2 cellular contexts compared by ENCODE assay signal in the genomic region with DNA sequence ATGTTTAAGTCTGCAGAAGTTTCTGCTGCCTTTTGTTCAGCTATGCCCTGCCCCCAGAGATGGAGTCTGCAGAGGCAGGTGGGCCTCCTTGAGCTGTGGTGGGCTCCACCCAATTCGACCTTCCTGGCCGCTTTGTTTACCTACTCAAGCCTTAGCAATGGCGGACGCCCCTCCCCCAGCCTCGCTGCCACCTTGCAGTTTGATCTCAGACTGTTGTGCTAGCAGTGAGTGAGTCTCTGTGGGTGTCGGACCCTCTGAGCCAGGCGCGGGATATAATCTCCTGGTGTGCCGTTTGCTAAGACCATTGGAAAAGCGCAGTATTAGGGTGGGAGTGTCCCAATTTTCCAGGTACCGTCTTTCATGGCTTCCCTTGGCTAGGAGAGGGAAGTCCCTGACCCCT.
DNase-seq lines count a peak whose midpoint lies in the region; ATAC-seq lines count a peak whose summit lies in the region.
"Not testable (repeated sequence)": the region's sequence is repeated elsewhere in the genome, so short reads cannot be mapped to it uniquely, and the experiment has no call there.

No MANE protein-coding gene starts in this region.

- H3K9me3 Mint-ChIP-seq in activated CD4-positive, alpha-beta T cell treated with anti-CD3 and anti-CD28 coated beads, Interleukin-2, amount 10 ng/mL, durations not matched to agents 24 days and 14 days: not testable (repeated sequence)

- H3K27me3 Mint-ChIP-seq in activated CD4-positive, alpha-beta T cell treated with anti-CD3 and anti-CD28 coated beads, Interleukin-2, amount 10 ng/mL, durations not matched to agents 24 days and 14 days: not testable (repeated sequence)

- intact Hi-C loops in activated CD4-positive, alpha-beta T cell treated with anti-CD3 and anti-CD28 coated beads, Interleukin-2, amount 10 ng/mL, durations not matched to agents 24 days and 14 days (cut with micrococcal nuclease); Right ventricle myocardium inferior (cut with DNase I): not testable (repeated sequence)

- H3K27ac Mint-ChIP-seq in activated CD4-positive, alpha-beta T cell treated with anti-CD3 and anti-CD28 coated beads, Interleukin-2, amount 10 ng/mL, durations not matched to agents 24 days and 14 days: not testable (repeated sequence)

- peak; percentile 22 for DNase-seq in activated CD4-positive, alpha-beta T cell treated with anti-CD3 and anti-CD28 coated beads, Interleukin-2, amount 10 ng/mL, durations not matched to agents 24 days and 14 days
- DNase-seq in Right ventricle myocardium inferior (ENCODE audit: missing footprints): peak; percentile 50

- not testable (repeated sequence) for ATAC-seq in Right ventricle myocardium inferior

- H3K4me3 Mint-ChIP-seq in activated CD4-positive, alpha-beta T cell treated with anti-CD3 and anti-CD28 coated beads, Interleukin-2, amount 10 ng/mL, durations not matched to agents 24 days and 14 days: not testable (repeated sequence)

- not testable (repeated sequence) for H3K4me1 Mint-ChIP-seq in activated CD4-positive, alpha-beta T cell treated with anti-CD3 and anti-CD28 coated beads, Interleukin-2, amount 10 ng/mL, durations not matched to agents 24 days and 14 days

- H3K36me3 Mint-ChIP-seq in activated CD4-positive, alpha-beta T cell treated with anti-CD3 and anti-CD28 coated beads, Interleukin-2, amount 10 ng/mL, durations not matched to agents 24 days and 14 days (ENCODE audit: low read depth): not testable (repeated sequence)
